26 cellular contexts compared by ENCODE assay signal in the genomic region with DNA sequence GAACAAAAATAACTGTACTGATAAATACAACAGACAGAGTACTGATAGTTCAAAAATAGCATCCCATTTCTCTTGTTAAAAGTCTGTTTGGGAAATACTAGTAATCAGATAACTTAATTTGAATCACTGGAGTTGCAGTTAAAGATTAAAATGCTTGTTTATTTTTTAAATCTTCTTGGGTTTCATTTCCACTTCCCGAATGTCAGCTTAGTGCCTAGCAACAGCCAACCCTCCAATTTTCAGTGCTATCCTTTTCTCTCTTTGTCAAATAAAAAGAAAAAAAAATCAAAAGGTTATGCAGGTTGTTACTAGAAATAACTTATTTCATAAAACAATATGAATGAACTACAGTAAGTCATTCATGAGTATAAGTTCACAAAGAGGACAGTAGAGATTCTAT.
"Had no signal": no experiment of that assay in that cellular context is flagged by ENCODE, and none has a peak within 500 bp of the region (broad histone marks: within the 10 kb centered on the region; RNA-seq: fewer than 3 reads in every experiment).

No MANE protein-coding gene starts in this region.

- H3K36me3 Mint-ChIP-seq: natural killer cell had no signal

- H3K36me3 ChIP-seq: cardiac muscle cell, left lung, prostate gland, right atrium auricular region, upper lobe of left lung, WERI-Rb-1 had no signal

- FAIRE-seq: endometrium, TTC549 had no signal

- H3K9me3 ChIP-seq: body of pancreas, prostate gland, right atrium auricular region had no signal

- H3K27me3 ChIP-seq: body of pancreas, cardiac muscle cell, foreskin keratinocyte, left lung, right atrium auricular region, upper lobe of left lung had no signal

- H3K27ac ChIP-seq: body of pancreas, cardiac muscle cell, foreskin keratinocyte, left lung, prostate gland, right atrium auricular region, upper lobe of left lung, WERI-Rb-1 had no signal

- H3K4me3 ChIP-seq: body of pancreas, cardiac muscle cell, left lung, prostate gland, right atrium auricular region, upper lobe of left lung had no signal

- DNase-seq: activated CD4-positive, alpha-beta T cell treated with anti-CD3 and anti-CD28 coated beads, Interleukin-2, amount 10 ng/mL, durations not matched to agents 7 days and 5 days; activated CD4-positive, CD25-positive, alpha-beta regulatory T cell treated with anti-CD3 and anti-CD28 coated beads, Interleukin-2, amount 50 U/mL, for 72 hours; activated CD8-positive, alpha-beta memory T cell treated with anti-CD3 and anti-CD28 coated beads, Interleukin-2, amount 10 ng/mL, durations not matched to agents 7 days and 5 days; activated CD8-positive, alpha-beta T cell treated with anti-CD3 and anti-CD28 coated beads for 36 hours; activated gamma-delta T cell; activated naive CD4-positive, alpha-beta T cell treated with anti-CD3 and anti-CD28 coated beads, Interleukin-2, amount 50 U/mL, for 16 hours; activated naive CD8-positive, alpha-beta T cell treated with anti-CD3 and anti-CD28 coated beads, Interleukin-2, amount 50 U/mL, for 24 hours; activated T-cell treated with anti-CD3 and anti-CD28 coated beads for 4 hours; anterior cingulate cortex; body of pancreas; foreskin keratinocyte; left lung; mammary epithelial cell; midbrain; natural killer cell; stimulated activated CD4-positive, alpha-beta T cell treated with anti-CD3 and anti-CD28 coated beads, Interleukin-12 subunit alpha, Interleukin-12 subunit beta, amount 100 ng/mL, for 4 hours; stimulated activated CD4-positive, alpha-beta T cell treated with anti-CD3 and anti-CD28 coated beads, Interleukin-4, amount 100 ng/mL, for 4 hours; stimulated activated naive CD8-positive, alpha-beta T cell treated with anti-CD3 and anti-CD28 coated beads, Interleukin-15, Interleukin-2, amounts not matched to agents 100 U/mL and 50 U/mL, for 24 hours; upper lobe of left lung; WERI-Rb-1 had no signal

- H3K4me1 ChIP-seq: body of pancreas, foreskin keratinocyte, prostate gland, right atrium auricular region, upper lobe of left lung had no signal

- ATAC-seq: activated CD8-positive, alpha-beta memory T cell treated with anti-CD3 and anti-CD28 coated beads, Interleukin-2, amount 10 ng/mL, durations not matched to agents 7 days and 5 days; activated CD8-positive, alpha-beta T cell treated with anti-CD3 and anti-CD28 coated beads for 36 hours; activated naive CD8-positive, alpha-beta T cell treated with anti-CD3 and anti-CD28 coated beads, Interleukin-2, amount 50 U/mL, for 24 hours; body of pancreas; foreskin keratinocyte; left lung; natural killer cell; stimulated activated naive CD8-positive, alpha-beta T cell treated with anti-CD3 and anti-CD28 coated beads, Interleukin-15, Interleukin-2, amounts not matched to agents 100 U/mL and 50 U/mL, for 24 hours had no signal

- H3K4me3 Mint-ChIP-seq: activated CD4-positive, alpha-beta T cell treated with anti-CD3 and anti-CD28 coated beads, Interleukin-2, amount 10 ng/mL, durations not matched to agents 7 days and 5 days; activated CD8-positive, alpha-beta memory T cell treated with anti-CD3 and anti-CD28 coated beads, Interleukin-2, amount 10 ng/mL, durations not matched to agents 7 days and 5 days; activated CD8-positive, alpha-beta T cell treated with anti-CD3 and anti-CD28 coated beads for 36 hours; activated naive CD8-positive, alpha-beta T cell treated with anti-CD3 and anti-CD28 coated beads, Interleukin-2, amount 50 U/mL, for 24 hours; natural killer cell; T-helper 2 cell treated with Interferon-gamma antibody and Interleukin-4, amounts not matched to agents 5 μg/mL and 100 μg/mL, for 36 hours had no signal

- H3K27me3 Mint-ChIP-seq: activated CD4-positive, alpha-beta T cell treated with anti-CD3 and anti-CD28 coated beads, Interleukin-2, amount 10 ng/mL, durations not matched to agents 7 days and 5 days; activated CD8-positive, alpha-beta memory T cell treated with anti-CD3 and anti-CD28 coated beads, Interleukin-2, amount 10 ng/mL, durations not matched to agents 7 days and 5 days; activated CD8-positive, alpha-beta T cell treated with anti-CD3 and anti-CD28 coated beads for 36 hours had no signal

- H3K27ac Mint-ChIP-seq: activated CD4-positive, alpha-beta T cell treated with anti-CD3 and anti-CD28 coated beads, Interleukin-2, amount 10 ng/mL, durations not matched to agents 7 days and 5 days; activated CD8-positive, alpha-beta memory T cell treated with anti-CD3 and anti-CD28 coated beads, Interleukin-2, amount 10 ng/mL, durations not matched to agents 7 days and 5 days; activated CD8-positive, alpha-beta T cell treated with anti-CD3 and anti-CD28 coated beads for 36 hours; activated naive CD8-positive, alpha-beta T cell treated with anti-CD3 and anti-CD28 coated beads, Interleukin-2, amount 50 U/mL, for 24 hours; natural killer cell; T-helper 2 cell treated with Interferon-gamma antibody and Interleukin-4, amounts not matched to agents 5 μg/mL and 100 μg/mL, for 36 hours had no signal
